ENCODE assay signal across 8 cellular contexts in genomic region chr15:65832549-65833364, GRCh38.
DNase-seq lines count a peak whose midpoint lies in the region; ATAC-seq and TF ChIP-seq lines count a peak whose summit lies in the region.

No MANE protein-coding gene starts in this region.

- H3K27ac ChIP-seq in brain microvascular endothelial cell: peak overlapping the region; percentile 55

- H3K36me3 ChIP-seq in brain microvascular endothelial cell (replicated peaks): no peaks in the 10 kb centered on the region

- no peaks in the 10 kb centered on the region for H3K27me3 ChIP-seq in brain microvascular endothelial cell (replicated peaks)

- ATAC-seq in HG02571 (IDR thresholded peaks at IDR 0.05; ENCODE audit: unreplicated experiment): no peak

- in situ Hi-C loops in brain microvascular endothelial cell (cut with HindIII; ENCODE audit: low pct_ligation_motif_present, low sequenced_read_pairs): no loop called here

- peak; percentile 44 for TF ChIP-seq CTCF in brain microvascular endothelial cell (IDR thresholded peaks at IDR 0.05; ENCODE audit: low read depth, low read length, missing control alignments)

- peak; percentile 58 for DNase-seq in NCI-H82 (lab: John Stamatoyannopoulos, UW)
- no peak for DNase-seq in NCI-H82 treated with DMSO at 0.1 percent for 48 hours (lab: John Stamatoyannopoulos, UW; ENCODE audit: unreplicated experiment)
- DNase-seq in NCI-H1930 (lab: John Stamatoyannopoulos, UW): peak; percentile 92 to 95
- peak; percentile 38 for DNase-seq in T-helper 9 cell
- DNase-seq in brain microvascular endothelial cell: peak; percentile 94
- DNase-seq in hippocampal formation (lab: John Stamatoyannopoulos, UW): peak; percentile 56 to 77
- DNase-seq in putamen (ENCODE audit: low spot score): peak; percentile 74

- peak overlapping the region; percentile 34 for H3K4me3 ChIP-seq in brain microvascular endothelial cell (ENCODE audit: low read depth, low read length)
